In genomic region chr13:30722361-30722760, GRCh38 we compare ENCODE assay signal across 22 cellular contexts. TPM values are rescaled to one million over a fixed set of nuclear protein-coding genes. Genes with fewer than 3 reads are reported as not detected.
"Had no signal": no experiment of that assay in that cellular context is flagged by ENCODE, and none has a peak within 500 bp of the region (broad histone marks: within the 10 kb centered on the region; RNA-seq: fewer than 3 reads in every experiment).

No MANE protein-coding gene starts in this region.

- ATAC-seq: effector memory CD8-positive, alpha-beta T cell; foreskin keratinocyte; lower lobe of right lung; naive thymus-derived CD4-positive, alpha-beta T cell had no signal

- H3K9me3 ChIP-seq: esophagus muscularis mucosa, left ventricle myocardium inferior, lower lobe of right lung, ovary, right atrium auricular region, sigmoid colon, stomach, thoracic aorta had no signal

- H3K4me3 Mint-ChIP-seq: immature natural killer cell; naive thymus-derived CD4-positive, alpha-beta T cell; neural crest cell had no signal

- DNase-seq: effector memory CD8-positive, alpha-beta T cell; foreskin keratinocyte; immature natural killer cell; left ventricle myocardium inferior; lower lobe of right lung; naive thymus-derived CD4-positive, alpha-beta T cell; ovary; sigmoid colon; stimulated activated CD4-positive, alpha-beta T cell treated with anti-CD3 and anti-CD28 coated beads, Interleukin-2, amount 100 ng/mL, for 24 hours; stimulated activated CD4-positive, alpha-beta T cell treated with anti-CD3 and anti-CD28 coated beads, Interleukin-4, amount 100 ng/mL, for 4 hours; stimulated activated naive CD4-positive, alpha-beta T cell; stomach; substantia nigra; trophoblast cell had no signal

- H3K27me3 Mint-ChIP-seq: effector memory CD8-positive, alpha-beta T cell; memory B cell had no signal

- H3K4me3 ChIP-seq: esophagus muscularis mucosa, left ventricle myocardium inferior, lower lobe of right lung, ovary, right atrium auricular region, sigmoid colon, skin epidermis, stomach, thoracic aorta had no signal

- H3K27me3 ChIP-seq: esophagus muscularis mucosa, foreskin keratinocyte, ovary, right atrium auricular region, sigmoid colon, stomach had no signal

- H3K4me1 ChIP-seq: esophagus muscularis mucosa, right atrium auricular region, sigmoid colon had no signal

- H3K27ac ChIP-seq: epithelial cell of prostate, esophagus muscularis mucosa, foreskin keratinocyte, left ventricle myocardium inferior, lower lobe of right lung, ovary, right atrium auricular region, sigmoid colon, skin epidermis, stomach, thoracic aorta had no signal

- H3K27ac Mint-ChIP-seq: memory B cell; naive thymus-derived CD4-positive, alpha-beta T cell had no signal

- H3K36me3 ChIP-seq: esophagus muscularis mucosa, left ventricle myocardium inferior, lower lobe of right lung, ovary, right atrium auricular region, sigmoid colon, stomach, thoracic aorta had no signal

- H3K9me3 Mint-ChIP-seq: dendritic cell treated with granulocyte-macrophage colony-stimulating factor and Interleukin-4, amounts not matched to agents 40 ng/mL and 50 ng/mL, for 4 days; effector memory CD8-positive, alpha-beta T cell; immature natural killer cell; memory B cell; neural crest cell had no signal

- H3K36me3 Mint-ChIP-seq: memory B cell had no signal

RNA-seq across cellular contexts. Expression of gene ALOX5AP, which starts 13.0 kb away (rescaled TPM):
- total RNA-seq: neural crest cell had no signal
